ENCODE assay signal across 1 cellular context in the genomic region with DNA sequence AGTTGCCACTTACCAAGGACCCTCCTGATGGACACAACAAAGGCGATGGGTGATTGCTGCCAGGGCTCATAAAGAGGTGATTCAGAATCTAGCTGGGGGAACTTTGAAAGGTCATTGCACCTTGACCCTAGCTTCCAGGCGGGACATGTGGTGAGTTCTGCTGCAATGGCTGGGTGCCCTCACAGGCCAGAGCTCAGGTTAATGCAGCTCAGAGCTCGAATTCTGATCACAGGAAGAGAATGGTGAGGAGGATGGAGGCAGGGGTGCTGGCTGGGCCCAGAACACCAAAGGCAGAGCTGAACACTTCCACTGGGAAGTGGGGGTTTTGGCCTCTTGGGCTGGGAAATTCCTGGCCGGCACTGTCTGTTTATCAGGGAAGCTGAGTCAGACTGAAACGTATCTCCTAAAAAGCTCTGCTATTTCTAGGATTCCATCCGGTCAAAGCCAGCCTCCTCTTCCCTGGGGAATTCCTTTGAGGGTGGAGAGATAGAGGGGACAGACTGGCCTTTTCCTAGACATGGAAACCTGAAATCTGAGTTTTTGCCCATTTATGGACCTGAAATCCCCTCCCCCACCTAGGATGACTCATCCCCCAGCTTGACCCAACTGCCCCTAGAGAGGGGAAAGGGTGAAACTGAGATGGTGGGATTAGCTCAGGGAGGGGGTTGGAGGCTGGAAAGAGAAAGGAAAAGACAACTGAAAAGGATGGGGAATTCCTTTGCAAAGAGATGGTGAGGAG.
TF ChIP-seq lines count a peak whose summit lies in the region.

No MANE protein-coding gene starts in this region.

TF ChIP-seq in HepG2, 621 proteins besides CTCF, POLR2A, EP300 and RAD21 (continued from another document and continues in another):
- TF ChIP-seq, protein P1, sequence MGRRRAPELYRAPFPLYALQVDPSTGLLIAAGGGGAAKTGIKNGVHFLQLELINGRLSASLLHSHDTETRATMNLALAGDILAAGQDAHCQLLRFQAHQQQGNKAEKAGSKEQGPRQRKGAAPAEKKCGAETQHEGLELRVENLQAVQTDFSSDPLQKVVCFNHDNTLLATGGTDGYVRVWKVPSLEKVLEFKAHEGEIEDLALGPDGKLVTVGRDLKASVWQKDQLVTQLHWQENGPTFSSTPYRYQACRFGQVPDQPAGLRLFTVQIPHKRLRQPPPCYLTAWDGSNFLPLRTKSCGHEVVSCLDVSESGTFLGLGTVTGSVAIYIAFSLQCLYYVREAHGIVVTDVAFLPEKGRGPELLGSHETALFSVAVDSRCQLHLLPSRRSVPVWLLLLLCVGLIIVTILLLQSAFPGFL (CRISPR knock-in tag; IDR thresholded peaks at IDR 0.05) = no peak
- no peak for TF ChIP-seq ZNF274 (CRISPR knock-in tag; IDR thresholded peaks at IDR 0.05)
- no peak for TF ChIP-seq TBP (CRISPR knock-in tag; IDR thresholded peaks at IDR 0.05)
- TF ChIP-seq SUZ12 (IDR thresholded peaks at IDR 0.05; ENCODE audit: low read depth, low read length) = no peak
- TF ChIP-seq BCL6 (CRISPR knock-in tag; IDR thresholded peaks at IDR 0.05) = peak; percentile 96
- TF ChIP-seq SAP130 (CRISPR knock-in tag; IDR thresholded peaks at IDR 0.05; ENCODE audit: low read depth) = peak; percentile 56
- TF ChIP-seq NFIB (CRISPR knock-in tag; IDR thresholded peaks at IDR 0.05; ENCODE audit: borderline replicate concordance) = no peak
- TF ChIP-seq, protein P2, sequence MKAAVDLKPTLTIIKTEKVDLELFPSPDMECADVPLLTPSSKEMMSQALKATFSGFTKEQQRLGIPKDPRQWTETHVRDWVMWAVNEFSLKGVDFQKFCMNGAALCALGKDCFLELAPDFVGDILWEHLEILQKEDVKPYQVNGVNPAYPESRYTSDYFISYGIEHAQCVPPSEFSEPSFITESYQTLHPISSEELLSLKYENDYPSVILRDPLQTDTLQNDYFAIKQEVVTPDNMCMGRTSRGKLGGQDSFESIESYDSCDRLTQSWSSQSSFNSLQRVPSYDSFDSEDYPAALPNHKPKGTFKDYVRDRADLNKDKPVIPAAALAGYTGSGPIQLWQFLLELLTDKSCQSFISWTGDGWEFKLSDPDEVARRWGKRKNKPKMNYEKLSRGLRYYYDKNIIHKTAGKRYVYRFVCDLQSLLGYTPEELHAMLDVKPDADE (CRISPR knock-in tag; IDR thresholded peaks at IDR 0.05) = no peak
- peak; percentile 57 for TF ChIP-seq KDM2A (CRISPR knock-in tag; IDR thresholded peaks at IDR 0.05; ENCODE audit: borderline replicate concordance, low read depth)
- TF ChIP-seq, protein P3, sequence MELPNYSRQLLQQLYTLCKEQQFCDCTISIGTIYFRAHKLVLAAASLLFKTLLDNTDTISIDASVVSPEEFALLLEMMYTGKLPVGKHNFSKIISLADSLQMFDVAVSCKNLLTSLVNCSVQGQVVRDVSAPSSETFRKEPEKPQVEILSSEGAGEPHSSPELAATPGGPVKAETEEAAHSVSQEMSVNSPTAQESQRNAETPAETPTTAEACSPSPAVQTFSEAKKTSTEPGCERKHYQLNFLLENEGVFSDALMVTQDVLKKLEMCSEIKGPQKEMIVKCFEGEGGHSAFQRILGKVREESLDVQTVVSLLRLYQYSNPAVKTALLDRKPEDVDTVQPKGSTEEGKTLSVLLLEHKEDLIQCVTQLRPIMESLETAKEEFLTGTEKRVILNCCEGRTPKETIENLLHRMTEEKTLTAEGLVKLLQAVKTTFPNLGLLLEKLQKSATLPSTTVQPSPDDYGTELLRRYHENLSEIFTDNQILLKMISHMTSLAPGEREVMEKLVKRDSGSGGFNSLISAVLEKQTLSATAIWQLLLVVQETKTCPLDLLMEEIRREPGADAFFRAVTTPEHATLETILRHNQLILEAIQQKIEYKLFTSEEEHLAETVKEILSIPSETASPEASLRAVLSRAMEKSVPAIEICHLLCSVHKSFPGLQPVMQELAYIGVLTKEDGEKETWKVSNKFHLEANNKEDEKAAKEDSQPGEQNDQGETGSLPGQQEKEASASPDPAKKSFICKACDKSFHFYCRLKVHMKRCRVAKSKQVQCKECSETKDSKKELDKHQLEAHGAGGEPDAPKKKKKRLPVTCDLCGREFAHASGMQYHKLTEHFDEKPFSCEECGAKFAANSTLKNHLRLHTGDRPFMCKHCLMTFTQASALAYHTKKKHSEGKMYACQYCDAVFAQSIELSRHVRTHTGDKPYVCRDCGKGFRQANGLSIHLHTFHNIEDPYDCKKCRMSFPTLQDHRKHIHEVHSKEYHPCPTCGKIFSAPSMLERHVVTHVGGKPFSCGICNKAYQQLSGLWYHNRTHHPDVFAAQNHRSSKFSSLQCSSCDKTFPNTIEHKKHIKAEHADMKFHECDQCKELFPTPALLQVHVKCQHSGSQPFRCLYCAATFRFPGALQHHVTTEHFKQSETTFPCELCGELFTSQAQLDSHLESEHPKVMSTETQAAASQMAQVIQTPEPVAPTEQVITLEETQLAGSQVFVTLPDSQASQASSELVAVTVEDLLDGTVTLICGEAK (IDR thresholded peaks at IDR 0.05) = no peak
- TF ChIP-seq, protein P3 (CRISPR knock-in tag; IDR thresholded peaks at IDR 0.05) = no peak
- no peak for TF ChIP-seq GLI4 (CRISPR knock-in tag; IDR thresholded peaks at IDR 0.05; ENCODE audit: borderline replicate concordance)
- TF ChIP-seq ZNF12 (CRISPR knock-in tag; IDR thresholded peaks at IDR 0.05) = peak; percentile 74; the same call in 1 of the 2 replicates
- 0 out of 2 replicates have a peak, but pooled peaks have one; percentile 32 for TF ChIP-seq ZNF644 (CRISPR knock-in tag; IDR thresholded peaks at IDR 0.05; ENCODE audit: low read depth)
- peak; percentile 60; the same call in 1 of the 2 replicates for TF ChIP-seq SP4 (CRISPR knock-in tag; IDR thresholded peaks at IDR 0.05)
- TF ChIP-seq, protein P4, sequence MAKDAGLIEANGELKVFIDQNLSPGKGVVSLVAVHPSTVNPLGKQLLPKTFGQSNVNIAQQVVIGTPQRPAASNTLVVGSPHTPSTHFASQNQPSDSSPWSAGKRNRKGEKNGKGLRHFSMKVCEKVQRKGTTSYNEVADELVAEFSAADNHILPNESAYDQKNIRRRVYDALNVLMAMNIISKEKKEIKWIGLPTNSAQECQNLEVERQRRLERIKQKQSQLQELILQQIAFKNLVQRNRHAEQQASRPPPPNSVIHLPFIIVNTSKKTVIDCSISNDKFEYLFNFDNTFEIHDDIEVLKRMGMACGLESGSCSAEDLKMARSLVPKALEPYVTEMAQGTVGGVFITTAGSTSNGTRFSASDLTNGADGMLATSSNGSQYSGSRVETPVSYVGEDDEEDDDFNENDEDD (CRISPR knock-in tag; IDR thresholded peaks at IDR 0.05; ENCODE audit: borderline replicate concordance) = no peak
- TF ChIP-seq, protein P5, sequence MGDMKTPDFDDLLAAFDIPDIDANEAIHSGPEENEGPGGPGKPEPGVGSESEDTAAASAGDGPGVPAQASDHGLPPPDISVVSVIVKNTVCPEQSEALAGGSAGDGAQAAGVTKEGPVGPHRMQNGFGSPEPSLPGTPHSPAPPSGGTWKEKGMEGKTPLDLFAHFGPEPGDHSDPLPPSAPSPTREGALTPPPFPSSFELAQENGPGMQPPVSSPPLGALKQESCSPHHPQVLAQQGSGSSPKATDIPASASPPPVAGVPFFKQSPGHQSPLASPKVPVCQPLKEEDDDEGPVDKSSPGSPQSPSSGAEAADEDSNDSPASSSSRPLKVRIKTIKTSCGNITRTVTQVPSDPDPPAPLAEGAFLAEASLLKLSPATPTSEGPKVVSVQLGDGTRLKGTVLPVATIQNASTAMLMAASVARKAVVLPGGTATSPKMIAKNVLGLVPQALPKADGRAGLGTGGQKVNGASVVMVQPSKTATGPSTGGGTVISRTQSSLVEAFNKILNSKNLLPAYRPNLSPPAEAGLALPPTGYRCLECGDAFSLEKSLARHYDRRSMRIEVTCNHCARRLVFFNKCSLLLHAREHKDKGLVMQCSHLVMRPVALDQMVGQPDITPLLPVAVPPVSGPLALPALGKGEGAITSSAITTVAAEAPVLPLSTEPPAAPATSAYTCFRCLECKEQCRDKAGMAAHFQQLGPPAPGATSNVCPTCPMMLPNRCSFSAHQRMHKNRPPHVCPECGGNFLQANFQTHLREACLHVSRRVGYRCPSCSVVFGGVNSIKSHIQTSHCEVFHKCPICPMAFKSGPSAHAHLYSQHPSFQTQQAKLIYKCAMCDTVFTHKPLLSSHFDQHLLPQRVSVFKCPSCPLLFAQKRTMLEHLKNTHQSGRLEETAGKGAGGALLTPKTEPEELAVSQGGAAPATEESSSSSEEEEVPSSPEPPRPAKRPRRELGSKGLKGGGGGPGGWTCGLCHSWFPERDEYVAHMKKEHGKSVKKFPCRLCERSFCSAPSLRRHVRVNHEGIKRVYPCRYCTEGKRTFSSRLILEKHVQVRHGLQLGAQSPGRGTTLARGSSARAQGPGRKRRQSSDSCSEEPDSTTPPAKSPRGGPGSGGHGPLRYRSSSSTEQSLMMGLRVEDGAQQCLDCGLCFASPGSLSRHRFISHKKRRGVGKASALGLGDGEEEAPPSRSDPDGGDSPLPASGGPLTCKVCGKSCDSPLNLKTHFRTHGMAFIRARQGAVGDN (CRISPR knock-in tag; IDR thresholded peaks at IDR 0.05) = peak; percentile 81
- TF ChIP-seq MTF1 (CRISPR knock-in tag; IDR thresholded peaks at IDR 0.05) = no peak
- TF ChIP-seq, protein P6, sequence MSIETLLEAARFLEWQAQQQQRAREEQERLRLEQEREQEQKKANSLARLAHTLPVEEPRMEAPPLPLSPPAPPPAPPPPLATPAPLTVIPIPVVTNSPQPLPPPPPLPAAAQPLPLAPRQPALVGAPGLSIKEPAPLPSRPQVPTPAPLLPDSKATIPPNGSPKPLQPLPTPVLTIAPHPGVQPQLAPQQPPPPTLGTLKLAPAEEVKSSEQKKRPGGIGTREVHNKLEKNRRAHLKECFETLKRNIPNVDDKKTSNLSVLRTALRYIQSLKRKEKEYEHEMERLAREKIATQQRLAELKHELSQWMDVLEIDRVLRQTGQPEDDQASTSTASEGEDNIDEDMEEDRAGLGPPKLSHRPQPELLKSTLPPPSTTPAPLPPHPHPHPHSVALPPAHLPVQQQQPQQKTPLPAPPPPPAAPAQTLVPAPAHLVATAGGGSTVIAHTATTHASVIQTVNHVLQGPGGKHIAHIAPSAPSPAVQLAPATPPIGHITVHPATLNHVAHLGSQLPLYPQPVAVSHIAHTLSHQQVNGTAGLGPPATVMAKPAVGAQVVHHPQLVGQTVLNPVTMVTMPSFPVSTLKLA (IDR thresholded peaks at IDR 0.05) = no peak
- peak in 1 of 2 experiments; percentile 38; a peak in 1 of 4 replicates for TF ChIP-seq KLF16 (CRISPR knock-in tag; IDR thresholded peaks at IDR 0.05)
- TF ChIP-seq ZNF678 (CRISPR knock-in tag; IDR thresholded peaks at IDR 0.05) = 0 out of 2 replicates have a peak, but pooled peaks have one; percentile 30
- TF ChIP-seq HES4 (CRISPR knock-in tag; IDR thresholded peaks at IDR 0.05; ENCODE audit: borderline replicate concordance) = no peak
- TF ChIP-seq ZNF530 (CRISPR knock-in tag; IDR thresholded peaks at IDR 0.05; ENCODE audit: low read depth) = no peak
- no peak for TF ChIP-seq RNF2 (conservative IDR thresholded peaks at IDR 0.05; ENCODE audit: low read depth)
- TF ChIP-seq RARG (CRISPR knock-in tag; IDR thresholded peaks at IDR 0.05; ENCODE audit: low read depth) = no peak
- TF ChIP-seq NCOR1 (IDR thresholded peaks at IDR 0.05; ENCODE audit: borderline replicate concordance, low read length) = peak; percentile 71; the same call in 1 of the 2 replicates
- TF ChIP-seq, protein P7, sequence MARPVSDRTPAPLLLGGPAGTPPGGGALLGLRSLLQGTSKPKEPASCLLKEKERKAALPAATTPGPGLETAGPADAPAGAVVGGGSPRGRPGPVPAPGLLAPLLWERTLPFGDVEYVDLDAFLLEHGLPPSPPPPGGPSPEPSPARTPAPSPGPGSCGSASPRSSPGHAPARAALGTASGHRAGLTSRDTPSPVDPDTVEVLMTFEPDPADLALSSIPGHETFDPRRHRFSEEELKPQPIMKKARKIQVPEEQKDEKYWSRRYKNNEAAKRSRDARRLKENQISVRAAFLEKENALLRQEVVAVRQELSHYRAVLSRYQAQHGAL (CRISPR knock-in tag; IDR thresholded peaks at IDR 0.05; ENCODE audit: not compliant biosample characterization) = no peak
- TF ChIP-seq ARID2 (CRISPR knock-in tag; IDR thresholded peaks at IDR 0.05; ENCODE audit: borderline replicate concordance) = no peak
- TF ChIP-seq IRX3 (CRISPR knock-in tag; IDR thresholded peaks at IDR 0.05; ENCODE audit: borderline replicate concordance, low read depth) = no peak
- 0 out of 2 replicates have a peak, but pooled peaks have one; percentile 23 for TF ChIP-seq GABPB1 (CRISPR knock-in tag; IDR thresholded peaks at IDR 0.05)
- no peak for TF ChIP-seq HOXA7 (CRISPR knock-in tag; IDR thresholded peaks at IDR 0.05)
- TF ChIP-seq NFRKB (IDR thresholded peaks at IDR 0.05) = no peak
- no peak for TF ChIP-seq RFX1 (IDR thresholded peaks at IDR 0.05)
- TF ChIP-seq, protein P8, sequence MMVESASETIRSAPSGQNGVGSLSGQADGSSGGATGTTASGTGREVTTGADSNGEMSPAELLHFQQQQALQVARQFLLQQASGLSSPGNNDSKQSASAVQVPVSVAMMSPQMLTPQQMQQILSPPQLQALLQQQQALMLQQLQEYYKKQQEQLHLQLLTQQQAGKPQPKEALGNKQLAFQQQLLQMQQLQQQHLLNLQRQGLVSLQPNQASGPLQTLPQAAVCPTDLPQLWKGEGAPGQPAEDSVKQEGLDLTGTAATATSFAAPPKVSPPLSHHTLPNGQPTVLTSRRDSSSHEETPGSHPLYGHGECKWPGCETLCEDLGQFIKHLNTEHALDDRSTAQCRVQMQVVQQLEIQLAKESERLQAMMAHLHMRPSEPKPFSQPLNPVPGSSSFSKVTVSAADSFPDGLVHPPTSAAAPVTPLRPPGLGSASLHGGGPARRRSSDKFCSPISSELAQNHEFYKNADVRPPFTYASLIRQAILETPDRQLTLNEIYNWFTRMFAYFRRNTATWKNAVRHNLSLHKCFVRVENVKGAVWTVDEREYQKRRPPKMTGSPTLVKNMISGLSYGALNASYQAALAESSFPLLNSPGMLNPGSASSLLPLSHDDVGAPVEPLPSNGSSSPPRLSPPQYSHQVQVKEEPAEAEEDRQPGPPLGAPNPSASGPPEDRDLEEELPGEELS (CRISPR knock-in tag; IDR thresholded peaks at IDR 0.05) = peak; percentile 8; the same call in 1 of the 2 replicates
